9 cellular contexts compared by ENCODE assay signal in the genomic region with DNA sequence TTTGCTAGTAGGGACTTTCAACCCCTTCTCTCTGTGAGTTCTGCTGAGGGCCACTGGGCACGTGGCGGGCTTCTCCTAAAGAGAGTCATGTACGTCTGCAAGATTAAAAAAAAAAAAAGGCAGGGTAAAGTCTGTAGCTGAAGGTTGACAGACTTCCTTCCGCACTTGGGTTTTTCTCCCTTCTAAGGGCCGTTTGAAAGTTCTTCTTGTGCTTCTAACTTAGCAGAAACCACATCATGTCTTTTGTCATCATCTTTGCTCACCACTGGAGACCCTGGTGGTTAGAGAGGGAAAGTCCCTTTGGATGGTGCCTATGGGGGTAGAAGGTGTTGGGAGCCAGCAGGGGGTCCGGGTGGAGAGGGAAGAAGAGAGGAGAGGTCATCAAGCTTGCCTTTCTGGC. TPM values are rescaled to one million over a fixed set of nuclear protein-coding genes. Genes with fewer than 3 reads are reported as not detected.
DNase-seq lines count a peak whose midpoint lies in the region; ATAC-seq, FAIRE-seq and TF ChIP-seq lines count a peak whose summit lies in the region.
"Had no signal": no experiment of that assay in that cellular context is flagged by ENCODE, and none has a peak within 500 bp of the region (broad histone marks: within the 10 kb centered on the region; RNA-seq: fewer than 3 reads in every experiment).

No MANE protein-coding gene starts in this region.

- H3K36me3 ChIP-seq in kidney (ENCODE audit: control insufficient read depth in 1 of 2, insufficient read depth in 2 of 2, low read length in 2 of 2): no peaks in the 10 kb centered on the region

- H3K4me1 ChIP-seq in kidney (ENCODE audit: control insufficient read depth in 1 of 2, insufficient read depth in 1 of 2, low read depth in 1 of 2, low read length in 2 of 2): no peaks in the 10 kb centered on the region

- no peak for FAIRE-seq in kidney (lab: Jason Lieb, UNC)
- FAIRE-seq: G401.6 had no signal

- TF ChIP-seq CTCF in GM12865 (IDR thresholded peaks at IDR 0.05; ENCODE audit: insufficient read depth, low read depth, low read length, missing control alignments): no peak
- no peak for TF ChIP-seq CTCF in kidney (IDR thresholded peaks at IDR 0.05; ENCODE audit: borderline replicate concordance, extremely low read depth, insufficient read depth)

- H3K4me3 ChIP-seq in GM12865 (ENCODE audit: low read depth, low read length): no peak overlapping the region
- H3K4me3 ChIP-seq in kidney (ENCODE audit: low read length in 2 of 2): no peak overlapping the region

- H3K4me3 Mint-ChIP-seq in immature natural killer cell: peak overlapping the region; percentile 48 to 83 (median 59)

- H3K9me3 ChIP-seq in kidney (ENCODE audit: control insufficient read depth in 1 of 2, low read length in 2 of 2): peaks cover 0 to 3% of the 10 kb centered on the region in 2 donors

- intact Hi-C loops in left ventricle myocardium superior (cut with micrococcal nuclease) (no loop called here), kidney (cut with DNase I) (no loop called here)

- H3K9ac ChIP-seq in kidney (ENCODE audit: low read length in 2 of 2): no peak overlapping the region

- peak overlapping the region; percentile 85 to 98 (median 92) for H3K27ac Mint-ChIP-seq in immature natural killer cell

- H3K9me3 Mint-ChIP-seq in immature natural killer cell: no peaks in the 10 kb centered on the region

- no peaks in the 10 kb centered on the region for H3K36me3 Mint-ChIP-seq in immature natural killer cell

- H3K27ac ChIP-seq in kidney (ENCODE audit: low read depth in 2 of 2, low read length in 2 of 2): no peak overlapping the region

- peaks cover 2 to 7% (median 5%) of the 10 kb centered on the region in 3 donors for H3K27me3 Mint-ChIP-seq in immature natural killer cell (ENCODE audit: low read depth in 3 of 3)

- ATAC-seq in HG03095 (IDR thresholded peaks at IDR 0.05; ENCODE audit: unreplicated experiment) (peak; percentile 42), left ventricle myocardium superior (no peak)

- peak; percentile 56 for DNase-seq in GM12865 (ENCODE audit: low read depth)
- DNase-seq in activated CD4-positive, alpha-beta T cell treated with anti-CD3 and anti-CD28 coated beads for 48 hours: peak; percentile 51
- peak; percentile 69 to 77 (median 75) for DNase-seq in immature natural killer cell
- DNase-seq in left ventricle myocardium superior: no peak
- no peak for DNase-seq in cerebellum (ENCODE audit: low spot score)
- DNase-seq in kidney: no peak
- DNase-seq in glomerular visceral epithelial cell (ENCODE audit: extremely low spot score): no peak

- H3K4me1 Mint-ChIP-seq in immature natural killer cell: peaks cover 67 to 72% of the 10 kb centered on the region in 2 donors

RNA-seq across cellular contexts. Expression of gene PRDM1, which starts 31.4 kb away (rescaled TPM):
- polyA plus RNA-seq in immature natural killer cell: 10 to 100 TPM; 25.3 to 77.0 (median 33.0) TPM
- total RNA-seq in left ventricle myocardium superior: 1.7 TPM
- total RNA-seq in cerebellum: 0.45 TPM
- 23.0 TPM for total RNA-seq in kidney
- polyA plus RNA-seq in kidney (ENCODE audit: insufficient read depth, low read depth, low replicate concordance): 0.86 TPM

Comparison
In these comparisons a context has a peak if more than half of its experiments do, and no peak if none do; other contexts are left out.
1. DNase-seq: peak in GM12865 (single experiment), activated CD4-positive, alpha-beta T cell treated with anti-CD3 and anti-CD28 coated beads for 48 hours (single experiment) and immature natural killer cell (3 of 3); none in left ventricle myocardium superior (single experiment), cerebellum (single experiment), kidney (single experiment) and glomerular visceral epithelial cell (single experiment).